ENCODE assay signal across 23 cellular contexts in the genomic region with DNA sequence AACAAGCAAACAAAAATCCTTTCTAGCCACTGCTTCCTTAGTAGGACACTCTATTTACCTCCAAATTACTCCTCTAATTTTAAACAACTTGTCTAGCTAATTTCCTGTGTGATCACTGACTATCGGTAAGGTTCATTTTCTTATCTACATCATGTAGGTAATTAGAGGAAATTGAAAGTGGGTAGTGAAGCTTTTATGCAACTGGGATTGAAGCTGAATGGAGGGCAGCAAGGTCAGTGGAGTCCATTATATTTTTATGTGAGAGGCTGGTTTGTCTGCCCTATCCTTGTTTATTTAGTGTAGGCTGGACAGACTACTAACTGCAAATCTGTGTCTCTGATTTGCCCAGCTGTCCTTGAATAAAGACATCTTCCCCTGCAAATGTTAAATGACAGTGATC.
DNase-seq lines count a peak whose midpoint lies in the region; ATAC-seq and TF ChIP-seq lines count a peak whose summit lies in the region.
"Had no signal": no experiment of that assay in that cellular context is flagged by ENCODE, and none has a peak within 500 bp of the region (broad histone marks: within the 10 kb centered on the region; RNA-seq: fewer than 3 reads in every experiment).

No MANE protein-coding gene starts in this region.

- H3K27ac ChIP-seq in left lung = no peak overlapping the region
- H3K27ac ChIP-seq: ascending aorta, heart left ventricle, lower lobe of right lung, parathyroid adenoma had no signal

- H3K4me3 ChIP-seq in left lung = no peak overlapping the region
- H3K4me3 ChIP-seq: ascending aorta, heart left ventricle, lower lobe of right lung had no signal

- DNase-seq in DMS153 (lab: John Stamatoyannopoulos, UW) (peak; percentile 82), HuH-7 (ENCODE audit: low spot score) (peak; percentile 14), NCI-H748 (lab: John Stamatoyannopoulos, UW; ENCODE audit: unreplicated experiment) (peak; percentile 99), left lung (no peak), cortex of kidney (lab: John Stamatoyannopoulos, UW) (no peak), NCI-H510A (lab: John Stamatoyannopoulos, UW) (no peak)
- DNase-seq in activated CD4-positive, alpha-beta T cell treated with anti-CD3 and anti-CD28 coated beads, Interleukin-2, amount 50 U/mL, for 48 hours = no peak
- DNase-seq: activated B cell treated with CpG ODN at 0.5 μM for 24 hours; activated CD8-positive, alpha-beta T cell treated with anti-CD3 and anti-CD28 coated beads, Interleukin-2, amount 10 ng/mL, durations not matched to agents 7 days and 5 days; activated T-cell treated with anti-CD3 and anti-CD28 coated beads, Interleukin-2, amount 50 U/mL, for 4 hours; CD4-positive, alpha-beta memory T cell; cerebellar nuclear complex; heart left ventricle; immature natural killer cell; Karpas-422; lower lobe of right lung; naive B cell; NCI-H524; stimulated activated CD4-positive, alpha-beta T cell treated with anti-CD3 and anti-CD28 coated beads, Interleukin-1b, Interleukin-23, amount 100 ng/mL, for 48 hours; stimulated activated naive CD8-positive, alpha-beta T cell treated with anti-CD3 and anti-CD28 coated beads, Interleukin-15, amount 100 ng/mL, for 72 hours had no signal

- no peaks in the 10 kb centered on the region for H3K36me3 ChIP-seq in left lung
- H3K36me3 ChIP-seq: ascending aorta, heart left ventricle, lower lobe of right lung had no signal

- intact Hi-C loops in left lung (cut with DNase I) = no loop called here

- peak; percentile 50 for ATAC-seq in left lung
- ATAC-seq in HG02678 (IDR thresholded peaks at IDR 0.05; ENCODE audit: unreplicated experiment) = no peak
- ATAC-seq: activated CD8-positive, alpha-beta T cell treated with anti-CD3 and anti-CD28 coated beads, Interleukin-2, amount 10 ng/mL, durations not matched to agents 7 days and 5 days; activated T-cell treated with anti-CD3 and anti-CD28 coated beads, Interleukin-2, amount 50 U/mL, for 4 hours; heart left ventricle; lower lobe of right lung; stimulated activated naive CD8-positive, alpha-beta T cell treated with anti-CD3 and anti-CD28 coated beads, Interleukin-15, amount 100 ng/mL, for 72 hours had no signal

- H3K9me3 ChIP-seq in left lung = no peaks in the 10 kb centered on the region
- H3K9me3 ChIP-seq: ascending aorta, heart left ventricle, lower lobe of right lung had no signal

- no peak for TF ChIP-seq CTCF in left lung (IDR thresholded peaks at IDR 0.05)

- no peaks in the 10 kb centered on the region for H3K27me3 ChIP-seq in left lung
- H3K27me3 ChIP-seq: ascending aorta, heart left ventricle had no signal

- H3K4me1 ChIP-seq in left lung = no peaks in the 10 kb centered on the region
- H3K4me1 ChIP-seq: ascending aorta, heart left ventricle, lower lobe of right lung, parathyroid adenoma had no signal

Comparison
In these comparisons a context has a peak if more than half of its experiments do, and no peak if none do; other contexts are left out.
1. DNase-seq: peak in DMS153 (single experiment), HuH-7 (single experiment) and NCI-H748 (single experiment); none in left lung (0 of 2), cortex of kidney (single experiment), activated CD4-positive, alpha-beta T cell treated with anti-CD3 and anti-CD28 coated beads, Interleukin-2, amount 50 U/mL, for 48 hours (0 of 2) and NCI-H510A (single experiment).